29 cellular contexts compared by ENCODE assay signal in genomic region chr20:38957915-38958485, GRCh38.
"Had no signal": no experiment of that assay in that cellular context is flagged by ENCODE, and none has a peak within 500 bp of the region (broad histone marks: within the 10 kb centered on the region; RNA-seq: fewer than 3 reads in every experiment).

No MANE protein-coding gene starts in this region.

- FAIRE-seq: small intestine, urothelium cell line had no signal

- H3K27me3 ChIP-seq: neural progenitor cell, ovary, stomach, thyroid gland, tibial nerve, upper lobe of left lung, vagina had no signal

- H3K9me3 ChIP-seq: ovary, psoas muscle, stomach, thoracic aorta, thyroid gland, tibial nerve, upper lobe of left lung, vagina had no signal

- H3K27ac ChIP-seq: neural progenitor cell, ovary, parathyroid adenoma, psoas muscle, stomach, thoracic aorta, thyroid gland, tibial nerve, upper lobe of left lung, vagina had no signal

- H3K9ac ChIP-seq: neural progenitor cell, parathyroid adenoma had no signal

- H3K4me3 Mint-ChIP-seq: naive thymus-derived CD4-positive, alpha-beta T cell; natural killer cell; nephron; neural progenitor cell; stimulated activated effector memory CD8-positive, alpha-beta T cell treated with anti-CD3 and anti-CD28 coated beads, Interleukin-12 subunit alpha, Interleukin-12 subunit beta, amount 100 ng/mL, for 72 hours; stimulated activated naive B cell treated with anti-CD40 and anti-IgM and Interleukin-4, amounts not matched to agents 10 μg/mL and 1 μg/mL and 100 μg/mL, for 72 hours; stimulated activated naive CD8-positive, alpha-beta T cell treated with anti-CD3 and anti-CD28 coated beads, Interleukin-15, Interleukin-2, amounts not matched to agents 100 ng/mL and 50 ng/mL, for 24 hours had no signal

- H3K4me2 ChIP-seq: neural progenitor cell had no signal

- H3K4me3 ChIP-seq: neural progenitor cell, ovary, psoas muscle, stomach, thoracic aorta, thyroid gland, tibial nerve, upper lobe of left lung, vagina had no signal

- H3K27me3 Mint-ChIP-seq: naive thymus-derived CD4-positive, alpha-beta T cell; progenitor cell of endocrine pancreas; stimulated activated naive B cell treated with anti-CD40 and anti-IgM and Interleukin-4, amounts not matched to agents 10 μg/mL and 1 μg/mL and 100 μg/mL, for 72 hours; stimulated activated naive CD8-positive, alpha-beta T cell treated with anti-CD3 and anti-CD28 coated beads, Interleukin-15, Interleukin-2, amounts not matched to agents 100 ng/mL and 50 ng/mL, for 24 hours had no signal

- DNase-seq: naive thymus-derived CD4-positive, alpha-beta T cell; natural killer cell; occipital lobe; ovary; posterior cingulate gyrus; psoas muscle; right cardiac atrium; small intestine; stimulated activated CD4-positive, alpha-beta T cell treated with anti-CD3 and anti-CD28 coated beads, Interleukin-15, amount 100 ng/mL, for 24 hours; stimulated activated CD4-positive, alpha-beta T cell treated with anti-CD3 and anti-CD28 coated beads, Interleukin-2, amount 100 ng/mL, for 24 hours; stimulated activated CD4-positive, alpha-beta T cell treated with anti-CD3 and anti-CD28 coated beads, Interleukin-2, amount 100 ng/mL, for 48 hours; stimulated activated CD4-positive, alpha-beta T cell treated with anti-CD3 and anti-CD28 coated beads, Interleukin-4, amount 100 ng/mL, for 24 hours; stimulated activated naive B cell treated with anti-CD40 and anti-IgM and Interleukin-4, amounts not matched to agents 10 μg/mL and 1 μg/mL and 100 μg/mL, for 72 hours; stimulated activated naive CD4-positive, alpha-beta T cell treated with Interleukin-2 at 50 U/mL for 16 hours; stomach; thyroid gland; trophoblast cell; upper lobe of left lung had no signal

- H3K27ac Mint-ChIP-seq: naive thymus-derived CD4-positive, alpha-beta T cell; natural killer cell; nephron; neural progenitor cell; progenitor cell of endocrine pancreas; stimulated activated effector memory CD8-positive, alpha-beta T cell treated with anti-CD3 and anti-CD28 coated beads, Interleukin-12 subunit alpha, Interleukin-12 subunit beta, amount 100 ng/mL, for 72 hours; stimulated activated naive B cell treated with anti-CD40 and anti-IgM and Interleukin-4, amounts not matched to agents 10 μg/mL and 1 μg/mL and 100 μg/mL, for 72 hours; stimulated activated naive CD8-positive, alpha-beta T cell treated with anti-CD3 and anti-CD28 coated beads, Interleukin-15, Interleukin-2, amounts not matched to agents 100 ng/mL and 50 ng/mL, for 24 hours had no signal

- ATAC-seq: naive thymus-derived CD4-positive, alpha-beta T cell; natural killer cell; psoas muscle; right cardiac atrium; sciatic nerve; stimulated activated effector memory CD8-positive, alpha-beta T cell treated with anti-CD3 and anti-CD28 coated beads, Interleukin-12 subunit alpha, Interleukin-12 subunit beta, amount 100 ng/mL, for 72 hours; stimulated activated naive B cell treated with anti-CD40 and anti-IgM and Interleukin-4, amounts not matched to agents 10 μg/mL and 1 μg/mL and 100 μg/mL, for 72 hours had no signal

- H2AFZ ChIP-seq: neural progenitor cell, parathyroid adenoma had no signal

- H3K9me3 Mint-ChIP-seq: naive thymus-derived CD4-positive, alpha-beta T cell; natural killer cell; nephron; neural progenitor cell; stimulated activated naive B cell treated with anti-CD40 and anti-IgM and Interleukin-4, amounts not matched to agents 10 μg/mL and 1 μg/mL and 100 μg/mL, for 72 hours; stimulated activated naive CD8-positive, alpha-beta T cell treated with anti-CD3 and anti-CD28 coated beads, Interleukin-15, Interleukin-2, amounts not matched to agents 100 ng/mL and 50 ng/mL, for 24 hours had no signal

- H3K36me3 Mint-ChIP-seq: natural killer cell had no signal

- H3K36me3 ChIP-seq: neural progenitor cell, ovary, thoracic aorta, thyroid gland, tibial nerve, upper lobe of left lung, vagina had no signal
